30 cellular contexts compared by ENCODE assay signal in genomic region chr17:30133197-30133596, GRCh38.
"Had no signal": no experiment of that assay in that cellular context is flagged by ENCODE, and none has a peak within 500 bp of the region (broad histone marks: within the 10 kb centered on the region; RNA-seq: fewer than 3 reads in every experiment).

No MANE protein-coding gene starts in this region.

- FAIRE-seq: keratinocyte, pancreas, small intestine, urothelium cell line had no signal

- H3K27me3 Mint-ChIP-seq: naive thymus-derived CD8-positive, alpha-beta T cell; stimulated activated naive CD8-positive, alpha-beta T cell treated with anti-CD3 and anti-CD28 coated beads, Interleukin-15, Interleukin-2, amounts not matched to agents 100 ng/mL and 50 ng/mL, for 24 hours had no signal

- DNase-seq: hippocampal formation; kidney glomerular epithelial cell; left cardiac atrium; lower lobe of right lung; mammary epithelial cell; mesenchymal stem cell; naive thymus-derived CD8-positive, alpha-beta T cell; nucleus accumbens; pancreas; posterior cingulate gyrus; retina; right cardiac atrium; sigmoid colon; small intestine; spleen; stimulated activated CD4-positive, alpha-beta T cell treated with anti-CD3 and anti-CD28 coated beads, Interleukin-4, amount 100 ng/mL, for 24 hours; stimulated activated naive CD4-positive, alpha-beta T cell; tibial artery; trophoblast cell; upper lobe of right lung had no signal

- H3K4me3 ChIP-seq: lower lobe of right lung, pancreas, prostate gland, sigmoid colon, spleen, suprapubic skin, thoracic aorta, tibial artery, upper lobe of right lung had no signal

- H3K27me3 ChIP-seq: pancreas, sigmoid colon, spleen, suprapubic skin, tibial artery, upper lobe of right lung had no signal

- H3K27ac ChIP-seq: lower lobe of right lung, pancreas, prostate gland, sigmoid colon, spleen, suprapubic skin, thoracic aorta, tibial artery, upper lobe of right lung had no signal

- H3K27ac Mint-ChIP-seq: stimulated activated effector memory CD8-positive, alpha-beta T cell treated with anti-CD3 and anti-CD28 coated beads, Interleukin-12 subunit alpha, Interleukin-12 subunit beta, amount 100 ng/mL, for 72 hours; stimulated activated naive CD8-positive, alpha-beta T cell treated with anti-CD3 and anti-CD28 coated beads, Interleukin-15, Interleukin-2, amounts not matched to agents 100 ng/mL and 50 ng/mL, for 24 hours had no signal

- ATAC-seq: left cardiac atrium; left lobe of liver; lower lobe of right lung; naive thymus-derived CD8-positive, alpha-beta T cell; pancreas; right cardiac atrium; stimulated activated effector memory CD8-positive, alpha-beta T cell treated with anti-CD3 and anti-CD28 coated beads, Interleukin-12 subunit alpha, Interleukin-12 subunit beta, amount 100 ng/mL, for 72 hours; upper lobe of right lung had no signal

- H3K4me3 Mint-ChIP-seq: naive thymus-derived CD8-positive, alpha-beta T cell; nephron; neural crest cell; stimulated activated effector memory CD8-positive, alpha-beta T cell treated with anti-CD3 and anti-CD28 coated beads, Interleukin-12 subunit alpha, Interleukin-12 subunit beta, amount 100 ng/mL, for 72 hours; stimulated activated naive CD8-positive, alpha-beta T cell treated with anti-CD3 and anti-CD28 coated beads, Interleukin-15, Interleukin-2, amounts not matched to agents 100 ng/mL and 50 ng/mL, for 24 hours had no signal

- H3K36me3 ChIP-seq: prostate gland, thoracic aorta had no signal

- H3K9me3 ChIP-seq: lower lobe of right lung, pancreas, prostate gland, sigmoid colon, spleen, suprapubic skin, thoracic aorta, tibial artery, upper lobe of right lung had no signal

- H3K4me1 Mint-ChIP-seq: nephron had no signal

- H3K4me1 ChIP-seq: prostate gland, suprapubic skin, tibial artery, upper lobe of right lung had no signal
